17 cellular contexts compared by ENCODE assay signal in the genomic region with DNA sequence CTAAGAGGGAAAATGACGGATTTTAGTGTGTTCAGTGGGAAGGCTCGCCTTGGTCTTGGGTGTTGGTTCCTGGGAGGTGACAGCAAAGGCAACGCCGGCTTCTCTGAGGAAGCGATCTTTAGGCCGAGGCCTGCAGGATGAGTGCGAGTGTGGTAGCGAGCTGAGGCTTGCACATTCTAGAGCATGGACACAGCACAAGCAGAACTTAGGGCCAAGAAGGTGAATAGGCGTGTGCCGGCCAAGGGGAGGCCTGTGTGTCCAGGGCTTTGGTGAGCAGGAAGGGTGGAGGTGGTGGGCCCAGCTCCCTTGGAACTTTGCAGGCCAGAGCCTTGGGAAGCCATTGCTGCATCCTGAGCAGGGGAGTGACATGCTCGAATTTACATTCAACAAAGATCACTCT.
"Had no signal": no experiment of that assay in that cellular context is flagged by ENCODE, and none has a peak within 500 bp of the region (broad histone marks: within the 10 kb centered on the region; RNA-seq: fewer than 3 reads in every experiment).

No MANE protein-coding gene starts in this region.

- H3K4me3 ChIP-seq: adrenal gland, lower lobe of right lung, psoas muscle, spleen, testis had no signal

- ATAC-seq: activated CD4-positive, CD25-positive, alpha-beta regulatory T cell treated with anti-CD3 and anti-CD28 coated beads, Interleukin-2, amount 50 U/mL, for 24 hours; esophagus mucosa; lower lobe of right lung; naive thymus-derived CD8-positive, alpha-beta T cell; sciatic nerve; stimulated activated naive CD8-positive, alpha-beta T cell treated with anti-CD3 and anti-CD28 coated beads, Interleukin-15, amount 100 ng/mL, for 72 hours had no signal

- H3K27ac Mint-ChIP-seq: activated naive CD4-positive, alpha-beta T cell treated with anti-CD3 and anti-CD28 coated beads for 36 hours had no signal

- H3K9me3 ChIP-seq: adrenal gland, lower lobe of right lung, psoas muscle, spleen, testis had no signal

- H3K27me3 Mint-ChIP-seq: naive thymus-derived CD8-positive, alpha-beta T cell; stimulated activated naive CD8-positive, alpha-beta T cell treated with anti-CD3 and anti-CD28 coated beads, Interleukin-15, amount 100 ng/mL, for 72 hours had no signal

- H3K27me3 ChIP-seq: adrenal gland, spleen, testis had no signal

- H3K4me3 Mint-ChIP-seq: activated naive CD4-positive, alpha-beta T cell treated with anti-CD3 and anti-CD28 coated beads for 36 hours; immature natural killer cell; naive thymus-derived CD8-positive, alpha-beta T cell; stimulated activated naive CD8-positive, alpha-beta T cell treated with anti-CD3 and anti-CD28 coated beads, Interleukin-15, amount 100 ng/mL, for 72 hours had no signal

- H3K4me1 ChIP-seq: adrenal gland, psoas muscle, testis had no signal

- H3K9me3 Mint-ChIP-seq: activated naive CD4-positive, alpha-beta T cell treated with anti-CD3 and anti-CD28 coated beads for 36 hours; immature natural killer cell; naive thymus-derived CD8-positive, alpha-beta T cell; stimulated activated naive CD8-positive, alpha-beta T cell treated with anti-CD3 and anti-CD28 coated beads, Interleukin-15, amount 100 ng/mL, for 72 hours had no signal

- H3K27ac ChIP-seq: adrenal gland, lower lobe of right lung, psoas muscle, spleen, testis had no signal

- DNase-seq: activated CD4-positive, alpha-beta T cell treated with anti-CD3 and anti-CD28 coated beads, Interleukin-2, amount 50 U/mL, for 48 hours; activated naive CD4-positive, alpha-beta T cell treated with anti-CD3 and anti-CD28 coated beads for 36 hours; central memory CD4-positive, alpha-beta T cell; cortex of kidney; immature natural killer cell; lower lobe of right lung; naive thymus-derived CD8-positive, alpha-beta T cell; nucleus accumbens; psoas muscle; spleen; stimulated activated CD4-positive, alpha-beta T cell treated with anti-CD3 and anti-CD28 coated beads, Interleukin-1b, Interleukin-23, amount 100 ng/mL, for 48 hours; stimulated activated naive CD8-positive, alpha-beta T cell treated with anti-CD3 and anti-CD28 coated beads, Interleukin-15, amount 100 ng/mL, for 72 hours; testis had no signal
